15 cellular contexts compared by ENCODE assay signal in the genomic region with DNA sequence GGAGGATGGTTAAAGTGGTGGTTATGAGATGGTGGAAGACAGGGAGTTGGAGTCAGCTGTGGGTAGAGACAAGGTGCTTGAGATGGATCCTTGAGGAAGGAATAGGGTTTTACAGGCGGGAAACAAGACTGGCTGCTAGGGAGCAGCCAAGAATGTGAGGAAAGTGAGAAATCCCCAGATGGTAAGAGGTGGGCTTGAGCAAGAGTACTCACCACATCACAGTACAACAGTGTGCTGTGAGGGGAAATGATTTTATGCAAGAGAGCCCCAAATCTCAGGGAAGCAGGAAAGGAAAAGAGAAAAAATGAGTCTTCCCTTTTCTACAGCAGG. TPM values are rescaled to one million over a fixed set of nuclear protein-coding genes. Genes with fewer than 3 reads are reported as not detected.
A peak's percentile ranks its signal among the peaks of the same experiment; 100 is the strongest.
DNase-seq lines count a peak whose midpoint lies in the region; ATAC-seq and TF ChIP-seq lines count a peak whose summit lies in the region.
"Had no signal": no experiment of that assay in that cellular context is flagged by ENCODE, and none has a peak within 500 bp of the region (broad histone marks: within the 10 kb centered on the region; RNA-seq: fewer than 3 reads in every experiment).

No MANE protein-coding gene starts in this region.

- WGBS in smooth muscle cell (ENCODE audit: low lambda C conversion rate) = 100% methylated on average over 1 of the region's 1 CpG

- no peak overlapping the region for H3K4me2 ChIP-seq in smooth muscle cell

- H4K20me1 ChIP-seq in smooth muscle cell (ENCODE audit: low read depth) = peaks cover 44% of the 10 kb centered on the region

- H3K27ac ChIP-seq in VCaP (peak overlapping the region; percentile 19; the same call in 1 of the 2 replicates), smooth muscle cell (ENCODE audit: low read depth) (peak overlapping the region; percentile 40)
- H3K27ac ChIP-seq: brain microvascular endothelial cell had no signal

- H3K27me3 ChIP-seq in smooth muscle cell (ENCODE audit: low read depth) = no peaks in the 10 kb centered on the region
- H3K27me3 ChIP-seq: brain microvascular endothelial cell had no signal

- H3K9me3 Mint-ChIP-seq in T-helper 1 cell treated with Interleukin-12 subunit alpha and Interleukin-12 subunit beta and Interleukin-4 antibody, amounts not matched to agents 30 μg/mL and 1 μg/mL, for 36 hours = no peaks in the 10 kb centered on the region
- no peaks in the 10 kb centered on the region for H3K9me3 Mint-ChIP-seq in endothelial cell (ENCODE audit: unreplicated experiment)

- H3K36me3 ChIP-seq in smooth muscle cell (ENCODE audit: low read depth) = no peaks in the 10 kb centered on the region

- TF ChIP-seq CTCF in VCaP (conservative IDR thresholded peaks at IDR 0.05) (no peak), endothelial cell (IDR thresholded peaks at IDR 0.05; ENCODE audit: unreplicated experiment) (no peak), smooth muscle cell (IDR thresholded peaks at IDR 0.05; ENCODE audit: borderline replicate concordance, insufficient read depth, poor library complexity, severe bottlenecking) (no peak)

- H3K27me3 Mint-ChIP-seq in T-helper 1 cell treated with Interleukin-12 subunit alpha and Interleukin-12 subunit beta and Interleukin-4 antibody, amounts not matched to agents 30 μg/mL and 1 μg/mL, for 36 hours (ENCODE audit: low read depth) = no peaks in the 10 kb centered on the region
- H3K27me3 Mint-ChIP-seq in endothelial cell (ENCODE audit: unreplicated experiment) = peaks cover 26% of the 10 kb centered on the region

- H3K4me1 ChIP-seq in smooth muscle cell (ENCODE audit: low read depth) = peaks cover 13% of the 10 kb centered on the region

- no peak overlapping the region for H3K9ac ChIP-seq in smooth muscle cell (ENCODE audit: low read depth)

- no peak overlapping the region for H2AFZ ChIP-seq in smooth muscle cell (ENCODE audit: low read depth)

- peaks cover 49% of the 10 kb centered on the region for H3F3A ChIP-seq in smooth muscle cell (ENCODE audit: low read depth)

- peaks cover 43% of the 10 kb centered on the region for H3K79me2 ChIP-seq in smooth muscle cell (ENCODE audit: low read depth)

- H3K4me3 ChIP-seq in smooth muscle cell = no peak overlapping the region
- H3K4me3 ChIP-seq: skin epidermis had no signal

- peak overlapping the region; percentile 15 for H3K4me3 Mint-ChIP-seq in T-helper 1 cell treated with Interleukin-12 subunit alpha and Interleukin-12 subunit beta and Interleukin-4 antibody, amounts not matched to agents 30 μg/mL and 1 μg/mL, for 36 hours
- peak overlapping the region; percentile 77 for H3K4me3 Mint-ChIP-seq in endothelial cell (ENCODE audit: unreplicated experiment)

- H3K36me3 Mint-ChIP-seq in T-helper 1 cell treated with Interleukin-12 subunit alpha and Interleukin-12 subunit beta and Interleukin-4 antibody, amounts not matched to agents 30 μg/mL and 1 μg/mL, for 36 hours (ENCODE audit: low read depth) = peaks cover 37% of the 10 kb centered on the region
- peaks cover 45% of the 10 kb centered on the region for H3K36me3 Mint-ChIP-seq in endothelial cell (ENCODE audit: low read depth, unreplicated experiment)

- H3K9me3 ChIP-seq in smooth muscle cell (replicated peaks; ENCODE audit: low read depth) = no peaks in the 10 kb centered on the region

- no peak for ATAC-seq in GM21447 (IDR thresholded peaks at IDR 0.05; ENCODE audit: unreplicated experiment)
- ATAC-seq in GM18907 (IDR thresholded peaks at IDR 0.05; ENCODE audit: unreplicated experiment) = no peak
- ATAC-seq: activated CD4-positive, CD25-positive, alpha-beta regulatory T cell treated with anti-CD3 and anti-CD28 coated beads, Interleukin-2, amount 50 U/mL, for 24 hours had no signal

- peaks cover 43% of the 10 kb centered on the region for H3K4me1 Mint-ChIP-seq in T-helper 1 cell treated with Interleukin-12 subunit alpha and Interleukin-12 subunit beta and Interleukin-4 antibody, amounts not matched to agents 30 μg/mL and 1 μg/mL, for 36 hours (ENCODE audit: low read depth)
- H3K4me1 Mint-ChIP-seq in endothelial cell (ENCODE audit: unreplicated experiment) = peaks cover 56% of the 10 kb centered on the region

- H3K27ac Mint-ChIP-seq in T-helper 1 cell treated with Interleukin-12 subunit alpha and Interleukin-12 subunit beta and Interleukin-4 antibody, amounts not matched to agents 30 μg/mL and 1 μg/mL, for 36 hours = peak overlapping the region; percentile 50
- H3K27ac Mint-ChIP-seq in endothelial cell (ENCODE audit: unreplicated experiment) = peak overlapping the region; percentile 93

- DNase-seq in T-helper 1 cell = no peak
- no peak for DNase-seq in endothelial cell (ENCODE audit: low spot score)
- no peak for DNase-seq in smooth muscle cell (lab: John Stamatoyannopoulos, UW; ENCODE audit: unreplicated experiment)
- no peak for DNase-seq in NCI-H1092 treated with DMSO at 0.1 percent for 48 hours (lab: John Stamatoyannopoulos, UW)
- DNase-seq: 8988T; brain microvascular endothelial cell; stimulated activated CD8-positive, alpha-beta memory T cell treated with anti-CD3 and anti-CD28 coated beads, Interleukin-4, amount 100 ng/mL, for 48 hours had no signal

RNA-seq across cellular contexts. Expression of gene ATN1, which starts 7.4 kb away (rescaled TPM):
- total RNA-seq in endothelial cell (ENCODE audit: unreplicated experiment) (144 TPM), smooth muscle cell (9.9 and 30.4 TPM in 2 replicates)
- 28.8 and 36.1 TPM in 2 replicates for polyA plus RNA-seq in smooth muscle cell

RNA-seq across cellular contexts. Expression of gene RNU7-1, which starts 8.4 kb away (rescaled TPM):
- total RNA-seq in endothelial cell (ENCODE audit: unreplicated experiment) (not detected), smooth muscle cell (not detected in 2 replicates)
- polyA plus RNA-seq in smooth muscle cell = not detected in 2 replicates
- total RNA-seq: glomerular endothelial cell, mesenteric fat pad had no signal

RNA-seq across cellular contexts. Expression of gene C12orf57, which starts 8.6 kb away (rescaled TPM):
- total RNA-seq in endothelial cell (ENCODE audit: unreplicated experiment) (225 TPM), smooth muscle cell (433 and 494 TPM in 2 replicates)
- polyA plus RNA-seq in smooth muscle cell = 360 and 397 TPM in 2 replicates

RNA-seq across cellular contexts. Expression of gene PTPN6, which starts 16.0 kb away (rescaled TPM):
- total RNA-seq in endothelial cell (ENCODE audit: unreplicated experiment) (22.1 TPM), smooth muscle cell (4.3 and 5.5 TPM in 2 replicates)
- 2.8 and 8.7 TPM in 2 replicates for polyA plus RNA-seq in smooth muscle cell

RNA-seq across cellular contexts. Expression of gene ENO2, which starts 20.8 kb away (rescaled TPM):
- total RNA-seq in endothelial cell (ENCODE audit: unreplicated experiment) (5.3 TPM), smooth muscle cell (52.5 and 58.8 TPM in 2 replicates)
- 105 and 127 TPM in 2 replicates for polyA plus RNA-seq in smooth muscle cell
